26 cellular contexts compared by ENCODE assay signal in the genomic region with DNA sequence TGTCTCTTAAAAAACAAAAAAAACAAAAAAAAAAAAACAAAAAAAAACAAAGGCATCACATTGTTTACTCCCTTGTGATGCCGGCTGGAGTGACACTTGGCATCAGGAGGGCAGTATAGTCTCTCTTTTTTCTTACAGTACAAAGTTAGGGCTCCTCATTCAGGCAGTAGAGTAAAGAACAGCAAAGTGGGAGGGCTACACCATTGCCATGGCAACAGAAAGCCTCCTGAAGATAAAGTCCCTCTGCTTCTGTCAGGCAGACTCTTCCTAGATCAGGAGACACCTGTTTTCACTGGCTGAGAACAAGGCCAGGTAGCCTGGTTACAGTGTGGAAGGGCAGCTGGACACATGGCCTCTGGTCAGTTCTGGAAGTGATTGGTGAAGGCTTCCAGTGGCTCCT.
"Had no signal": no experiment of that assay in that cellular context is flagged by ENCODE, and none has a peak within 500 bp of the region (broad histone marks: within the 10 kb centered on the region; RNA-seq: fewer than 3 reads in every experiment).

No MANE protein-coding gene starts in this region.

- H3K4me1 ChIP-seq: ascending aorta, body of pancreas, SJSA1 had no signal

- DNase-seq: activated CD4-positive, alpha-beta T cell treated with anti-CD3 and anti-CD28 coated beads for 48 hours; activated CD4-positive, alpha-beta T cell treated with anti-CD3 and anti-CD28 coated beads, Interleukin-2, amount 50 U/mL, for 4 hours; activated CD4-positive, CD25-positive, alpha-beta regulatory T cell treated with anti-CD3 and anti-CD28 coated beads, Interleukin-2, amount 50 U/mL, for 72 hours; activated CD8-positive, alpha-beta memory T cell treated with anti-CD3 and anti-CD28 coated beads, Interleukin-2, amount 10 ng/mL, durations not matched to agents 7 days and 5 days; activated effector memory CD4-positive, alpha-beta T cell treated with anti-CD3 and anti-CD28 coated beads, Interleukin-2, amount 50 U/mL, for 16 hours; activated naive CD4-positive, alpha-beta T cell treated with Interleukin-2 at 50 U/mL for 16 hours; activated naive CD8-positive, alpha-beta T cell treated with anti-CD3 and anti-CD28 coated beads, Interleukin-2, amount 50 U/mL, for 24 hours; activated T-cell treated with anti-CD3 and anti-CD28 coated beads, Interleukin-2, amount 50 U/mL, for 24 hours; amniotic stem cell; body of pancreas; central memory CD4-positive, alpha-beta T cell; Kasumi-1; KBM-7; NCI-H1930; NCI-H2227 treated with DMSO at 0.1 percent for 48 hours; NCI-H446 treated with DMSO at 0.1 percent for 48 hours; NCI-H524 treated with DMSO at 0.1 percent for 48 hours; NK-92 treated with Interleukin-12 subunit alpha and Interleukin-12 subunit beta, amount 100 ng/mL, for 24 hours; SHP77 had no signal

- H3K27ac ChIP-seq: ascending aorta, body of pancreas, SJSA1 had no signal

- FAIRE-seq: bronchial epithelial cell, RCC 7860 had no signal

- H3K27me3 ChIP-seq: ascending aorta, body of pancreas, SJSA1 had no signal

- H3K4me3 Mint-ChIP-seq: activated CD8-positive, alpha-beta memory T cell treated with anti-CD3 and anti-CD28 coated beads, Interleukin-2, amount 10 ng/mL, durations not matched to agents 7 days and 5 days; activated naive CD8-positive, alpha-beta T cell treated with anti-CD3 and anti-CD28 coated beads, Interleukin-2, amount 50 U/mL, for 24 hours; activated T-cell treated with anti-CD3 and anti-CD28 coated beads, Interleukin-2, amount 50 U/mL, for 24 hours; activated T-helper 1 cell treated with anti-CD3 and anti-CD28 coated beads, Interleukin-12 subunit alpha, Interleukin-12 subunit beta, Interleukin-2, Interleukin-4 antibody, amounts not matched to agents 30 ng/mL and 10 ng/mL and 1 ng/mL, durations not matched to agents 14 hours and 24 hours and 36 hours; T-helper 1 cell treated with Interleukin-12 subunit alpha and Interleukin-12 subunit beta and Interleukin-4 antibody, amounts not matched to agents 30 μg/mL and 1 μg/mL, for 36 hours had no signal

- H3K36me3 ChIP-seq: ascending aorta, SJSA1 had no signal

- H3K4me1 Mint-ChIP-seq: activated CD8-positive, alpha-beta memory T cell treated with anti-CD3 and anti-CD28 coated beads, Interleukin-2, amount 10 ng/mL, durations not matched to agents 7 days and 5 days; activated naive CD8-positive, alpha-beta T cell treated with anti-CD3 and anti-CD28 coated beads, Interleukin-2, amount 50 U/mL, for 24 hours had no signal

- H3K27ac Mint-ChIP-seq: activated CD8-positive, alpha-beta memory T cell treated with anti-CD3 and anti-CD28 coated beads, Interleukin-2, amount 10 ng/mL, durations not matched to agents 7 days and 5 days; activated naive CD4-positive, alpha-beta T cell treated with anti-CD3 and anti-CD28 coated beads, Interleukin-2, amount 50 U/mL, for 72 hours; activated naive CD8-positive, alpha-beta T cell treated with anti-CD3 and anti-CD28 coated beads, Interleukin-2, amount 50 U/mL, for 24 hours; activated T-cell treated with anti-CD3 and anti-CD28 coated beads, Interleukin-2, amount 50 U/mL, for 24 hours; activated T-helper 1 cell treated with anti-CD3 and anti-CD28 coated beads, Interleukin-12 subunit alpha, Interleukin-12 subunit beta, Interleukin-2, Interleukin-4 antibody, amounts not matched to agents 30 ng/mL and 10 ng/mL and 1 ng/mL, durations not matched to agents 14 hours and 24 hours and 36 hours; T-helper 1 cell treated with Interleukin-12 subunit alpha and Interleukin-12 subunit beta and Interleukin-4 antibody, amounts not matched to agents 30 μg/mL and 1 μg/mL, for 36 hours had no signal

- H3K4me3 ChIP-seq: ascending aorta, body of pancreas, SJSA1 had no signal

- H3K9me3 ChIP-seq: ascending aorta, body of pancreas, SJSA1 had no signal

- ATAC-seq: activated CD8-positive, alpha-beta memory T cell treated with anti-CD3 and anti-CD28 coated beads, Interleukin-2, amount 10 ng/mL, durations not matched to agents 7 days and 5 days; activated naive CD4-positive, alpha-beta T cell treated with anti-CD3 and anti-CD28 coated beads, Interleukin-2, amount 50 U/mL, for 72 hours; activated naive CD8-positive, alpha-beta T cell treated with anti-CD3 and anti-CD28 coated beads, Interleukin-2, amount 50 U/mL, for 24 hours; body of pancreas had no signal

- H3K36me3 Mint-ChIP-seq: activated CD8-positive, alpha-beta memory T cell treated with anti-CD3 and anti-CD28 coated beads, Interleukin-2, amount 10 ng/mL, durations not matched to agents 7 days and 5 days; activated naive CD4-positive, alpha-beta T cell treated with anti-CD3 and anti-CD28 coated beads, Interleukin-2, amount 50 U/mL, for 72 hours had no signal

- H3K9me3 Mint-ChIP-seq: activated naive CD4-positive, alpha-beta T cell treated with anti-CD3 and anti-CD28 coated beads, Interleukin-2, amount 50 U/mL, for 72 hours; activated naive CD8-positive, alpha-beta T cell treated with anti-CD3 and anti-CD28 coated beads, Interleukin-2, amount 50 U/mL, for 24 hours; activated T-cell treated with anti-CD3 and anti-CD28 coated beads, Interleukin-2, amount 50 U/mL, for 24 hours; activated T-helper 1 cell treated with anti-CD3 and anti-CD28 coated beads, Interleukin-12 subunit alpha, Interleukin-12 subunit beta, Interleukin-2, Interleukin-4 antibody, amounts not matched to agents 30 ng/mL and 10 ng/mL and 1 ng/mL, durations not matched to agents 14 hours and 24 hours and 36 hours; T-helper 1 cell treated with Interleukin-12 subunit alpha and Interleukin-12 subunit beta and Interleukin-4 antibody, amounts not matched to agents 30 μg/mL and 1 μg/mL, for 36 hours had no signal
